30 cellular contexts compared by ENCODE assay signal in genomic region chrX:119105826-119106225, GRCh38. TPM values are rescaled to one million over a fixed set of nuclear protein-coding genes. Genes with fewer than 3 reads are reported as not detected.
A peak's percentile ranks its signal among the peaks of the same experiment; 100 is the strongest.
DNase-seq lines count a peak whose midpoint lies in the region; ATAC-seq and TF ChIP-seq lines count a peak whose summit lies in the region.
"Had no signal": no experiment of that assay in that cellular context is flagged by ENCODE, and none has a peak within 500 bp of the region (broad histone marks: within the 10 kb centered on the region; RNA-seq: fewer than 3 reads in every experiment).

No MANE protein-coding gene starts in this region.

- H2AFZ ChIP-seq in PC-3 (ENCODE audit: low read length): no peak overlapping the region
- H2AFZ ChIP-seq: parathyroid adenoma had no signal

- H3F3A ChIP-seq in PC-3 (ENCODE audit: low read length, unreplicated experiment): no peaks in the 10 kb centered on the region

- BruUV-seq in PC-3 (replicated peaks; lab: Mats Ljungman, UMichigan): no TSS peak

- POLR2A ChIA-PET in PC-3 (lab: Charles Lee; ENCODE audit: unreplicated experiment): no interaction called here

- H3K36me3 ChIP-seq in PC-3 (ENCODE audit: low read depth, low read length): no peaks in the 10 kb centered on the region
- H3K36me3 ChIP-seq: ascending aorta had no signal

- no peak overlapping the region for H3K9ac ChIP-seq in PC-3 (ENCODE audit: low read length)
- H3K9ac ChIP-seq: parathyroid adenoma had no signal

- no peaks in the 10 kb centered on the region for H3K4me1 ChIP-seq in PC-3 (ENCODE audit: insufficient read depth, low read length)
- H3K4me1 ChIP-seq: ascending aorta, parathyroid adenoma had no signal

- no peaks in the 10 kb centered on the region for H3K79me2 ChIP-seq in PC-3 (ENCODE audit: low read length)
- H3K79me2 ChIP-seq: parathyroid adenoma had no signal

- DNase-seq in EH (ENCODE audit: low read depth) (peak; percentile 56), PC-3 (peak; percentile 15), fibroblast of gingiva (ENCODE audit: low read depth) (peak; percentile 31), sciatic nerve (ENCODE audit: low spot score) (no peak), NCI-H2196 treated with DMSO at 0.1 percent for 48 hours (lab: John Stamatoyannopoulos, UW; ENCODE audit: unreplicated experiment) (no peak), RKO (ENCODE audit: low spot score) (no peak), SIG-M5 (lab: John Stamatoyannopoulos, UW) (no peak)
- DNase-seq: activated CD4-positive, CD25-positive, alpha-beta regulatory T cell treated with anti-CD3 and anti-CD28 coated beads, Interleukin-2, amount 50 U/mL, for 72 hours; activated T-cell treated with anti-CD3 and anti-CD28 coated beads for 4 hours; Calu3; cerebellar nuclear complex; H9; KBM-7; left colon; MM.1S; NCI-H2029; NCI-H2227 treated with DMSO at 0.1 percent for 48 hours; NCI-H748 treated with DMSO at 0.1 percent for 48 hours; stimulated activated CD4-positive, alpha-beta T cell treated with anti-CD3 and anti-CD28 coated beads, Interleukin-4, amount 100 ng/mL, for 24 hours; T-helper 2 cell had no signal

- ATAC-seq in PC-3: no peak
- peak; percentile 81 for ATAC-seq in sciatic nerve
- ATAC-seq in GM21423 (IDR thresholded peaks at IDR 0.05; ENCODE audit: unreplicated experiment): no peak
- ATAC-seq: left colon; SK-N-SH treated with all-trans-retinoic acid at 6 μM for 48 hours; stimulated activated effector memory CD8-positive, alpha-beta T cell treated with anti-CD3 and anti-CD28 coated beads, Interleukin-12 subunit alpha, Interleukin-12 subunit beta, amount 100 ng/mL, for 72 hours had no signal

- intact Hi-C loops in PC-3 (cut with micrococcal nuclease): no loop called here
- intact Hi-C loops in sciatic nerve (cut with DNase I): no loop called here

- H4K20me1 ChIP-seq in PC-3 (ENCODE audit: low read length): no peaks in the 10 kb centered on the region

- H3K9me2 ChIP-seq in PC-3 (replicated peaks; ENCODE audit: low read length): no peaks in the 10 kb centered on the region

- H3K27me3 ChIP-seq in PC-3 (ENCODE audit: low read length): no peaks in the 10 kb centered on the region
- H3K27me3 ChIP-seq: ascending aorta had no signal

- no peak overlapping the region for H3K27ac ChIP-seq in PC-3 (ENCODE audit: low read length)
- H3K27ac ChIP-seq: ascending aorta, parathyroid adenoma had no signal

- CTCF ChIA-PET in PC-3 (lab: Charles Lee): no interaction called here

- no peak overlapping the region for H3K4me2 ChIP-seq in PC-3 (ENCODE audit: low read length)

- H3K9me3 ChIP-seq in PC-3 (ENCODE audit: low read length): no peaks in the 10 kb centered on the region
- H3K9me3 ChIP-seq: ascending aorta had no signal

- no peak overlapping the region for H3K4me3 ChIP-seq in PC-3 (ENCODE audit: low read length)
- H3K4me3 ChIP-seq: ascending aorta had no signal

- no peak for TF ChIP-seq CTCF in PC-3 (conservative IDR thresholded peaks at IDR 0.05; ENCODE audit: low read depth, low read length)

RNA-seq across cellular contexts. Expression of gene KIAA1210, which starts 21.8 kb away (rescaled TPM):
- total RNA-seq in PC-3 (2014; rRNA removed): 0.07 and 0.12 TPM in 2 replicates
- total RNA-seq in sciatic nerve: 0.27 TPM
- total RNA-seq: endothelial cell of umbilical vein, H9, HT1080, left colon, neural crest cell had no signal

RNA-seq across cellular contexts. Expression of gene CT47C1, which starts 33.0 kb away (rescaled TPM):
- total RNA-seq in PC-3 (2014; rRNA removed): 0.07 TPM in 1 of 2 replicates, not detected in the other
- total RNA-seq in sciatic nerve: not detected
- total RNA-seq: ascending aorta, Calu3, endothelial cell of umbilical vein, frontal cortex, H9, HT1080, left colon, neural crest cell, ureter had no signal

Comparison
In these comparisons a context has a peak if more than half of its experiments do, and no peak if none do; other contexts are left out.
1. DNase-seq: peak in EH (single experiment), PC-3 (single experiment) and fibroblast of gingiva (single experiment); none in sciatic nerve (single experiment), NCI-H2196 treated with DMSO at 0.1 percent for 48 hours (single experiment), RKO (single experiment) and SIG-M5 (single experiment).